In genomic region chr13:91384891-91385290, GRCh38 we compare ENCODE assay signal across 11 cellular contexts. TPM values are rescaled to one million over a fixed set of nuclear protein-coding genes. Genes with fewer than 3 reads are reported as not detected.
"Had no signal": no experiment of that assay in that cellular context is flagged by ENCODE, and none has a peak within 500 bp of the region (broad histone marks: within the 10 kb centered on the region; RNA-seq: fewer than 3 reads in every experiment).

No MANE protein-coding gene starts in this region.

- H3K4me1 ChIP-seq: HAP-1 had no signal

- H3K4me2 ChIP-seq: KMS-11 had no signal

- H3K4me3 ChIP-seq: GM23248, HAP-1 had no signal

- H3K9ac ChIP-seq: GM23248, KMS-11 had no signal

- DNase-seq: GM23248, GOT3, H7, IMR-90, Karpas-422, KBM-7 had no signal

- FAIRE-seq: HTR-8/SVneo had no signal

- H3K27ac ChIP-seq: GM23248, KMS-11 had no signal

- H3K36me3 ChIP-seq: HAP-1 had no signal

- H2AFZ ChIP-seq: GM23248 had no signal

- H3K9me3 ChIP-seq: HAP-1 had no signal

- ATAC-seq: HCT116 had no signal

RNA-seq across cellular contexts. Expression of gene GPC5, which starts 13.5 kb away (rescaled TPM):
- total RNA-seq: HT-29 had no signal
- polyA plus RNA-seq: GM23248 had no signal
